25 cellular contexts compared by ENCODE assay signal in the genomic region with DNA sequence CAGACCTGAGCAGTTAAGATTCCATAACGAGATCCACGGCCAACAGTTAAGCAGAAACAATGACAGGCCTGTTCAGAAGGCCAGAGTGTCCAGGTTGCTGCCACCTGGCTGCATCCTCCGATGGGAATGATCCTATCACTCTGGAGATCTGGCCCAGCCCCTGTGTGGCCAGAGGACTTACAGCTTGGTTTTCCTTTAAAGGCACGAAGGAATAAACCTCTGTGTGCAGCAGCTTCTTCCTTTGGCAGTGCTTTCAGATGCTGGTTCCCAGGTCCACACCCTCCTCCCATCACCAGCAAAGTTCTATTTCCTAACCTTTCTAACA.
DNase-seq lines count a peak whose midpoint lies in the region; TF ChIP-seq lines count a peak whose summit lies in the region.
"Had no signal": no experiment of that assay in that cellular context is flagged by ENCODE, and none has a peak within 500 bp of the region (broad histone marks: within the 10 kb centered on the region; RNA-seq: fewer than 3 reads in every experiment).

No MANE protein-coding gene starts in this region.

- H3K27me3 ChIP-seq in thyroid gland (no peaks in the 10 kb centered on the region), stomach (no peaks in the 10 kb centered on the region)
- H3K27me3 ChIP-seq: adrenal gland, colonic mucosa, heart left ventricle had no signal

- H3K27ac Mint-ChIP-seq in brain (peak overlapping the region in 2 of 5 experiments; percentile 72 to 80), mesothelial cell of epicardium (peak overlapping the region; percentile 84)
- H3K27ac Mint-ChIP-seq: activated B cell treated with CpG ODN at 0.5 μM for 24 hours had no signal

- H3K4me1 Mint-ChIP-seq in brain (peaks cover 34% of the 10 kb centered on the region), mesothelial cell of epicardium (peaks cover 53% of the 10 kb centered on the region)
- H3K4me1 Mint-ChIP-seq: activated B cell treated with CpG ODN at 0.5 μM for 24 hours had no signal

- TF ChIP-seq POLR2A in thyroid gland (IDR thresholded peaks at IDR 0.05) = no peak
- TF ChIP-seq POLR2A in stomach (IDR thresholded peaks at IDR 0.05) = no peak

- H3K36me3 ChIP-seq in HEK293 (ENCODE audit: control insufficient read depth in 2 of 2, insufficient read depth in 1 of 2, low read length in 2 of 2) (no peaks in the 10 kb centered on the region), thyroid gland (no peaks in the 10 kb centered on the region), stomach (no peaks in the 10 kb centered on the region)
- H3K36me3 ChIP-seq: adrenal gland, colonic mucosa, heart left ventricle had no signal

- H3K9me3 Mint-ChIP-seq in brain = no peaks in the 10 kb centered on the region
- no peaks in the 10 kb centered on the region for H3K9me3 Mint-ChIP-seq in mesothelial cell of epicardium
- H3K9me3 Mint-ChIP-seq: activated B cell treated with CpG ODN at 0.5 μM for 24 hours; activated T-cell treated with anti-CD3 and anti-CD28 coated beads, Interleukin-2, amount 50 U/mL, for 4 hours had no signal

- H3K36me3 Mint-ChIP-seq in brain = no peaks in the 10 kb centered on the region
- no peaks in the 10 kb centered on the region for H3K36me3 Mint-ChIP-seq in mesothelial cell of epicardium

- H3K4me3 ChIP-seq in HEK293 (ENCODE audit: low read depth, low read length) (no peak overlapping the region), thyroid gland (replicated peaks in 1 of 3) (no peak overlapping the region), stomach (no peak overlapping the region)
- H3K4me3 ChIP-seq: adrenal gland, colonic mucosa, heart left ventricle had no signal

- DNase-seq in mesothelial cell of epicardium (ENCODE audit: low spot score in 2 of 2, unreplicated experiment in 2 of 2) = no peak
- DNase-seq in thyroid gland = peak; percentile 49
- DNase-seq in amygdala (lab: John Stamatoyannopoulos, UW) = no peak
- DNase-seq in stomach = no peak
- DNase-seq in stimulated activated CD4-positive, alpha-beta T cell treated with anti-CD3 and anti-CD28 coated beads, Interleukin-2, amount 100 ng/mL, for 24 hours = no peak
- DNase-seq: activated B cell treated with CpG ODN at 0.5 μM for 24 hours; activated CD4-positive, alpha-beta T cell treated with anti-CD3 and anti-CD28 coated beads, Interleukin-2, amount 50 U/mL, for 1 hour; activated naive CD4-positive, alpha-beta T cell; activated T-cell treated with anti-CD3 and anti-CD28 coated beads, Interleukin-2, amount 50 U/mL, for 4 hours; adrenal gland; Calu3; colonic mucosa; DMS79 treated with DMSO at 0.1 percent for 48 hours; effector CD8-positive, alpha-beta T cell; heart left ventricle; Karpas-422; NCI-H1694 treated with DMSO at 0.1 percent for 48 hours; NCI-H2171; NCI-H524 treated with DMSO at 0.1 percent for 48 hours; SHP77 treated with DMSO at 0.1 percent for 48 hours; stimulated activated naive CD8-positive, alpha-beta T cell treated with anti-CD3 and anti-CD28 coated beads, Interleukin-15, Interleukin-2, amounts not matched to agents 100 U/mL and 50 U/mL, for 24 hours; SW 1271 had no signal

- TF ChIP-seq CTCF in HEK293 (tag by site-specific recombination; IDR thresholded peaks at IDR 0.05) = no peak
- no peak for TF ChIP-seq CTCF in brain (conservative IDR thresholded peaks at IDR 0.05)
- TF ChIP-seq CTCF in mesothelial cell of epicardium (IDR thresholded peaks at IDR 0.05; ENCODE audit: unreplicated experiment) = no peak
- TF ChIP-seq CTCF in thyroid gland (IDR thresholded peaks at IDR 0.05) = peak in 1 of 6 experiments; percentile 31
- TF ChIP-seq CTCF in stomach (IDR thresholded peaks at IDR 0.05) = no peak

- H3K27ac ChIP-seq in HEK293 (ENCODE audit: extremely low read depth, low read depth, low read length) (no peak overlapping the region; the same call in 1 of the 2 replicates), thyroid gland (peak overlapping the region; percentile 62 to 77 (median 74)), stomach (no peak overlapping the region)
- H3K27ac ChIP-seq: adrenal gland, colonic mucosa, HL-60 had no signal

- CTCF ChIA-PET in HEK293 (lab: Yijun Ruan, JAX) = no interaction called here

- no peak for TF ChIP-seq EP300 in stomach (IDR thresholded peaks at IDR 0.05)

- POLR2A ChIA-PET in HEK293 (lab: Yijun Ruan, JAX) = no interaction called here

- peak overlapping the region in 4 of 5 experiments; percentile 38 to 74 (median 48) for H3K4me3 Mint-ChIP-seq in brain
- H3K4me3 Mint-ChIP-seq in mesothelial cell of epicardium = no peak overlapping the region
- H3K4me3 Mint-ChIP-seq: activated B cell treated with CpG ODN at 0.5 μM for 24 hours; activated T-cell treated with anti-CD3 and anti-CD28 coated beads, Interleukin-2, amount 50 U/mL, for 4 hours had no signal

- 31 to 32% methylated on average over 4 of the region's 4 CpGs for WGBS in thyroid gland, 2 donors
- 51 to 69% (median 65%) methylated on average over 4 of the region's 4 CpGs for WGBS in stomach, 5 donors

- H3K9me3 ChIP-seq in HEK293 (ENCODE audit: control insufficient read depth, insufficient read depth, low read depth, low read length) (no peaks in the 10 kb centered on the region), thyroid gland (no peaks in the 10 kb centered on the region), stomach (no peaks in the 10 kb centered on the region)
- H3K9me3 ChIP-seq: adrenal gland, colonic mucosa, heart left ventricle had no signal

- intact Hi-C loops in thyroid gland (cut with DNase I) = no loop called here
- intact Hi-C loops in stomach (cut with DNase I; ENCODE audit: low total_unique reads) = no loop called here

- H3K4me1 ChIP-seq in HEK293 (ENCODE audit: control insufficient read depth, insufficient read depth, low read length) = peaks cover 43% of the 10 kb centered on the region
- H3K4me1 ChIP-seq in thyroid gland = peaks cover 52 to 60% of the 10 kb centered on the region in 2 donors
- peaks cover 0 to 21% (median 6%) of the 10 kb centered on the region in 4 donors for H3K4me1 ChIP-seq in stomach
- H3K4me1 ChIP-seq: colonic mucosa had no signal

- H3K27me3 Mint-ChIP-seq in brain = peaks cover 3% of the 10 kb centered on the region
- no peaks in the 10 kb centered on the region for H3K27me3 Mint-ChIP-seq in mesothelial cell of epicardium (ENCODE audit: low read depth)

TF ChIP-seq in HEK293, 187 proteins besides CTCF, POLR2A, EP300 and RAD21:
- TF ChIP-seq ZNF600 (tag by site-specific recombination; IDR thresholded peaks at IDR 0.05) = peak; percentile 36; the same call in 1 of the 2 replicates
- TF ChIP-seq ZFP41 (tag by site-specific recombination; IDR thresholded peaks at IDR 0.05; ENCODE audit: borderline replicate concordance) = no peak

Comparison
In these comparisons a context has a peak if more than half of its experiments do, and no peak if none do; other contexts are left out.
1. H3K27ac ChIP-seq: peak in thyroid gland (3 of 3); none in HEK293 (single experiment) and stomach (0 of 5).
2. DNase-seq: peak in thyroid gland (2 of 2); none in mesothelial cell of epicardium (0 of 2), amygdala (0 of 56), stomach (single experiment) and stimulated activated CD4-positive, alpha-beta T cell treated with anti-CD3 and anti-CD28 coated beads, Interleukin-2, amount 100 ng/mL, for 24 hours (0 of 2).